ENCODE assay signal across 8 cellular contexts in genomic region chr6:84428300-84428907, GRCh38.
DNase-seq lines count a peak whose midpoint lies in the region; ATAC-seq, FAIRE-seq and TF ChIP-seq lines count a peak whose summit lies in the region.

No MANE protein-coding gene starts in this region.

- intact Hi-C loops in esophagus muscularis mucosa (cut with DNase I) = loop anchor here (5.0 kb wide), 2 partner anchors 349 to 894 kb away; no protein-coding TSS in a partner anchor

- POLR2A ChIA-PET in RWPE1 (lab: Yijun Ruan, JAX; ENCODE audit: low non-redundant PET) = no interaction called here

- H4K20me1 ChIP-seq in osteoblast (ENCODE audit: insufficient read depth, low read length) = no peaks in the 10 kb centered on the region

- no peak overlapping the region for H3K27ac ChIP-seq in RWPE1
- H3K27ac ChIP-seq in esophagus muscularis mucosa (replicated peaks in 1 of 4) = no peak overlapping the region
- H3K27ac ChIP-seq in osteoblast (ENCODE audit: low read depth, low read length) = no peak overlapping the region

- FAIRE-seq in GM18507 (lab: Jason Lieb, UNC) = peak; percentile 62

- H3K27me3 ChIP-seq in esophagus muscularis mucosa = peaks cover 0 to 33% (median 0%) of the 10 kb centered on the region in 4 donors
- H3K27me3 ChIP-seq in osteoblast (ENCODE audit: insufficient read depth, low read length) = no peaks in the 10 kb centered on the region

- TF ChIP-seq CTCF in RWPE1 (conservative IDR thresholded peaks at IDR 0.05; ENCODE audit: low read depth) = peak; percentile 82
- peak; percentile 64 to 76 (median 68) for TF ChIP-seq CTCF in esophagus muscularis mucosa (IDR thresholded peaks at IDR 0.05)
- peak; percentile 96 for TF ChIP-seq CTCF in osteoblast (IDR thresholded peaks at IDR 0.05; ENCODE audit: extremely low read depth, low read depth, low read length)

- H3K79me2 ChIP-seq in osteoblast (ENCODE audit: insufficient read depth, low read length) = no peaks in the 10 kb centered on the region

- H3K9me3 ChIP-seq in esophagus muscularis mucosa (no peaks in the 10 kb centered on the region), osteoblast (ENCODE audit: low read depth, low read length) (no peaks in the 10 kb centered on the region)

- TF ChIP-seq EP300 in esophagus muscularis mucosa (IDR thresholded peaks at IDR 0.05) = no peak

- TF ChIP-seq POLR2A in esophagus muscularis mucosa (IDR thresholded peaks at IDR 0.05; ENCODE audit: low read depth) = no peak

- ATAC-seq in HG03045 (IDR thresholded peaks at IDR 0.05; ENCODE audit: unreplicated experiment) = no peak

- 7% methylated on average over 6 of the region's 6 CpGs for WGBS in esophagus muscularis mucosa

- H3K4me3 ChIP-seq in esophagus muscularis mucosa (no peak overlapping the region), osteoblast (ENCODE audit: insufficient read depth, low read length) (no peak overlapping the region)

- CTCF ChIA-PET in RWPE1 (lab: Yijun Ruan, JAX) = interaction anchor here (0.6 to 1.0 kb wide), 6 partner anchors 228 to 895 kb away, joined by 3 to 5 read pairs (median 3); no protein-coding TSS in a partner anchor

- H2AFZ ChIP-seq in osteoblast (ENCODE audit: low read length) = no peak overlapping the region

- H3K4me2 ChIP-seq in osteoblast (ENCODE audit: insufficient read depth, low read length) = no peak overlapping the region

- H3K36me3 ChIP-seq in esophagus muscularis mucosa (no peaks in the 10 kb centered on the region), osteoblast (ENCODE audit: insufficient read depth, low read length) (no peaks in the 10 kb centered on the region)

- H3K4me1 ChIP-seq in esophagus muscularis mucosa = no peaks in the 10 kb centered on the region
- H3K4me1 ChIP-seq in osteoblast (ENCODE audit: insufficient read depth, low read length) = no peaks in the 10 kb centered on the region

- DNase-seq in CD1c-positive myeloid dendritic cell (ENCODE audit: extremely low spot score) (peak; percentile 2), GM18507 (ENCODE audit: extremely low spot score, insufficient read length, low read depth) (no peak), HK-2 (ENCODE audit: unreplicated experiment) (peak; percentile 47), RWPE1 (ENCODE audit: low spot score) (peak; percentile 43), esophagus muscularis mucosa (ENCODE audit: extremely low spot score) (no peak), osteoblast (ENCODE audit: insufficient read length, low spot score, missing footprints) (peak; percentile 76), NCI-H526 treated with DMSO at 0.1 percent for 48 hours (lab: John Stamatoyannopoulos, UW) (no peak)

Comparison
In these comparisons a context has a peak if more than half of its experiments do, and no peak if none do; other contexts are left out.
1. DNase-seq: peak in CD1c-positive myeloid dendritic cell (single experiment), HK-2 (single experiment), RWPE1 (single experiment) and osteoblast (single experiment); none in GM18507 (single experiment), esophagus muscularis mucosa (single experiment) and NCI-H526 treated with DMSO at 0.1 percent for 48 hours (single experiment).
2. Peak in every context shown above with its lines, with median percentiles within 50 percentile points of each other: CTCF ChIP-seq.